In the genomic region with DNA sequence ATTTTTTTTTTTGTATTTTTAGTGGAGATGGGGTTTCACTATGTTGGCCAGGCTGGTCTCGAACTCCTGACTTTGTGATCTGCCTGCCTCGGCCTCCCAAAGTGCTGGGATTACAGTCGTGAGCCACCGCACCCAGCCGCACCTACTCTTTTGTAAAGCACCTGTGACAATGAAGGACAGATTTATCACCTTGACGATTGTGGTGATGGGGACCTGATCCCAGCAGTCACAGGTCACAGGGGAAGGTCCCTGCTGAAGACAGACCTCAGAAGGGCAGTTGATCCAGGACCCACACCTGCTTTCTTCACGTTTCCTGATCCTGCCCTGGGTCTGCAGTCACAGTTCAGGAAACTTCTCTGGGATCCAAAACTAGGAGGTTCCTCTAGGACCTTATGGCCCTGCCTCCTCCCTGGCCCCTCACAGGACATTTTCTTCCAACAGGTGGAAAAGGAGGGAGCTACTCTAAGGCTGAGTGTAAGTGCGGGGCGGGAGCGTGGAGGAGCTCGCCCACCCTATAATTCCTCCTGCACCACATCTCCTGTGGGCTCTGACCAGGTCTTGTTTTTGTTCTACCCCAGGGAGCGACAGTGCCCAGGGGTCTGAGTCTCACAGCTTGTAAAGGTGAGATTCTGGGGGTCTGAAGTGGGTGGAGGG, we compare ENCODE assay signal across 13 cellular contexts. TPM values are rescaled to one million over a fixed set of nuclear protein-coding genes. Genes with fewer than 3 reads are reported as not detected.
A peak's percentile ranks its signal among the peaks of the same experiment; 100 is the strongest.
DNase-seq lines count a peak whose midpoint lies in the region; ATAC-seq, FAIRE-seq and TF ChIP-seq lines count a peak whose summit lies in the region.
"Had no signal": no experiment of that assay in that cellular context is flagged by ENCODE, and none has a peak within 500 bp of the region (broad histone marks: within the 10 kb centered on the region; RNA-seq: fewer than 3 reads in every experiment).

No MANE protein-coding gene starts in this region.

- peaks cover 18 to 35% of the 10 kb centered on the region in 2 donors for H3K36me3 ChIP-seq in thyroid gland

- peak overlapping the region; percentile 100 for H3K4me3 ChIP-seq in mononuclear cell (ENCODE audit: low read length)
- peak overlapping the region in 1 of 3 donors; percentile 91 for H3K4me3 ChIP-seq in thyroid gland (replicated peaks in 1 of 3)

- H3K9me3 ChIP-seq in mononuclear cell (ENCODE audit: low read depth, low read length) (no peaks in the 10 kb centered on the region), thyroid gland (no peaks in the 10 kb centered on the region)
- H3K9me3 ChIP-seq: pancreas had no signal

- H3K9me3 Mint-ChIP-seq in activated naive CD4-positive, alpha-beta T cell treated with anti-CD3 and anti-CD28 coated beads, Interleukin-2, amount 10 ng/mL, durations not matched to agents 7 days and 5 days: peaks cover 5% of the 10 kb centered on the region
- H3K9me3 Mint-ChIP-seq in activated T-cell treated with anti-CD3 and anti-CD28 coated beads, Interleukin-2, amount 50 U/mL, for 72 hours: peaks cover 1 to 2% of the 10 kb centered on the region in 2 donors

- peak overlapping the region; percentile 99 for H3K4me3 Mint-ChIP-seq in activated naive CD4-positive, alpha-beta T cell treated with anti-CD3 and anti-CD28 coated beads, Interleukin-2, amount 10 ng/mL, durations not matched to agents 7 days and 5 days
- H3K4me3 Mint-ChIP-seq in activated T-cell treated with anti-CD3 and anti-CD28 coated beads, Interleukin-2, amount 50 U/mL, for 72 hours: peak overlapping the region; percentile 98 to 99

- H3K27ac Mint-ChIP-seq in activated naive CD4-positive, alpha-beta T cell treated with anti-CD3 and anti-CD28 coated beads, Interleukin-2, amount 10 ng/mL, durations not matched to agents 7 days and 5 days: peak overlapping the region; percentile 100
- H3K27ac Mint-ChIP-seq in activated T-cell treated with anti-CD3 and anti-CD28 coated beads, Interleukin-2, amount 50 U/mL, for 72 hours: peak overlapping the region; percentile 98

- H3K4me1 Mint-ChIP-seq in activated naive CD4-positive, alpha-beta T cell treated with anti-CD3 and anti-CD28 coated beads, Interleukin-2, amount 10 ng/mL, durations not matched to agents 7 days and 5 days: peaks cover 70% of the 10 kb centered on the region
- peaks cover 85% of the 10 kb centered on the region for H3K4me1 Mint-ChIP-seq in activated T-cell treated with anti-CD3 and anti-CD28 coated beads, Interleukin-2, amount 50 U/mL, for 72 hours (ENCODE audit: low read depth)

- intact Hi-C loops in thyroid gland (cut with DNase I): loop anchor here (5.0 kb wide), 1 partner anchor 40 kb away; no protein-coding TSS in a partner anchor

- DNase-seq in activated naive CD4-positive, alpha-beta T cell treated with anti-CD3 and anti-CD28 coated beads, Interleukin-2, amount 10 ng/mL, durations not matched to agents 7 days and 5 days: no peak
- no peak for DNase-seq in activated naive CD4-positive, alpha-beta T cell treated with Interleukin-2 at 50 U/mL for 16 hours
- DNase-seq in activated T-cell treated with anti-CD3 and anti-CD28 coated beads, Interleukin-2, amount 50 U/mL, for 72 hours: no peak
- DNase-seq in thyroid gland (no peak), hepatic stellate cell (ENCODE audit: low spot score) (no peak), NCI-H774 (lab: John Stamatoyannopoulos, UW) (no peak), frontal cortex (ENCODE audit: low spot score in 2 of 2) (no peak)
- DNase-seq: KG1, NCI-H2081 treated with DMSO at 0.1 percent for 48 hours, pancreas had no signal

- peaks cover 60% of the 10 kb centered on the region for H3K36me3 Mint-ChIP-seq in activated naive CD4-positive, alpha-beta T cell treated with anti-CD3 and anti-CD28 coated beads, Interleukin-2, amount 10 ng/mL, durations not matched to agents 7 days and 5 days
- peaks cover 35 to 46% of the 10 kb centered on the region in 2 donors for H3K36me3 Mint-ChIP-seq in activated T-cell treated with anti-CD3 and anti-CD28 coated beads, Interleukin-2, amount 50 U/mL, for 72 hours (ENCODE audit: insufficient read depth in 2 of 2)

- peaks cover 71% of the 10 kb centered on the region for H3K4me1 ChIP-seq in mononuclear cell (ENCODE audit: insufficient read depth, low read length)
- H3K4me1 ChIP-seq in thyroid gland: peaks cover 4 to 29% of the 10 kb centered on the region in 2 donors

- WGBS in thyroid gland, 2 donors: 87 to 88% methylated on average over 12 of the region's 12 CpGs

- peak overlapping the region in 2 of 3 donors; percentile 1 to 17 for H3K27ac ChIP-seq in thyroid gland
- H3K27ac ChIP-seq: pancreas had no signal

- FAIRE-seq in frontal cortex (lab: Jason Lieb, UNC): no peak
- FAIRE-seq: G401.6, H1, pancreas had no signal

- no peak for TF ChIP-seq CTCF in thyroid gland (IDR thresholded peaks at IDR 0.05)

- peaks cover 11% of the 10 kb centered on the region for H3K27me3 Mint-ChIP-seq in activated naive CD4-positive, alpha-beta T cell treated with anti-CD3 and anti-CD28 coated beads, Interleukin-2, amount 10 ng/mL, durations not matched to agents 7 days and 5 days
- H3K27me3 Mint-ChIP-seq in activated T-cell treated with anti-CD3 and anti-CD28 coated beads, Interleukin-2, amount 50 U/mL, for 72 hours (ENCODE audit: low read depth): no peaks in the 10 kb centered on the region

- TF ChIP-seq POLR2A in thyroid gland (IDR thresholded peaks at IDR 0.05): no peak

- H3K27me3 ChIP-seq in mononuclear cell (ENCODE audit: insufficient read depth, low read length) (no peaks in the 10 kb centered on the region), thyroid gland (no peaks in the 10 kb centered on the region)
- H3K27me3 ChIP-seq: pancreas had no signal

- CTCF ChIA-PET in activated naive CD4-positive, alpha-beta T cell treated with anti-CD3 and anti-CD28 coated beads, Interleukin-2, amount 10 ng/mL, durations not matched to agents 7 days and 5 days (lab: Charles Lee): interaction anchor here (0.9 to 5.6 kb wide), 11 partner anchors 10 to 63 kb away, joined by 3 to 76 read pairs (median 3); no protein-coding TSS in a partner anchor

- ATAC-seq in activated T-cell treated with anti-CD3 and anti-CD28 coated beads, Interleukin-2, amount 50 U/mL, for 72 hours (replicated peaks in 1 of 2): no peak
- ATAC-seq: pancreas had no signal

RNA-seq across cellular contexts. Expression of a gene that starts 2.8 kb away (rescaled TPM):
- 100 to 1,000 TPM; 713 to 829 TPM for total RNA-seq in activated T-cell treated with anti-CD3 and anti-CD28 coated beads, Interleukin-2, amount 50 U/mL, for 72 hours
- total RNA-seq in mononuclear cell (1,812 TPM), thyroid gland (100 to 1,000 TPM; 382 to 717 (median 457) TPM), frontal cortex (25.7 TPM)

Comparison
In these comparisons a context has a peak if more than half of its experiments do, and no peak if none do; other contexts are left out.
1. RNA of a gene that starts 2.8 kb away (total RNA-seq): 1,812 TPM in mononuclear cell (single experiment), 713 to 829 TPM in activated T-cell treated with anti-CD3 and anti-CD28 coated beads, Interleukin-2, amount 50 U/mL, for 72 hours and 382 to 717 TPM in thyroid gland; 25.7 TPM in frontal cortex (single experiment); every median in the first group is over 10 times any median in the second.